10 cellular contexts compared by ENCODE assay signal in the genomic region with DNA sequence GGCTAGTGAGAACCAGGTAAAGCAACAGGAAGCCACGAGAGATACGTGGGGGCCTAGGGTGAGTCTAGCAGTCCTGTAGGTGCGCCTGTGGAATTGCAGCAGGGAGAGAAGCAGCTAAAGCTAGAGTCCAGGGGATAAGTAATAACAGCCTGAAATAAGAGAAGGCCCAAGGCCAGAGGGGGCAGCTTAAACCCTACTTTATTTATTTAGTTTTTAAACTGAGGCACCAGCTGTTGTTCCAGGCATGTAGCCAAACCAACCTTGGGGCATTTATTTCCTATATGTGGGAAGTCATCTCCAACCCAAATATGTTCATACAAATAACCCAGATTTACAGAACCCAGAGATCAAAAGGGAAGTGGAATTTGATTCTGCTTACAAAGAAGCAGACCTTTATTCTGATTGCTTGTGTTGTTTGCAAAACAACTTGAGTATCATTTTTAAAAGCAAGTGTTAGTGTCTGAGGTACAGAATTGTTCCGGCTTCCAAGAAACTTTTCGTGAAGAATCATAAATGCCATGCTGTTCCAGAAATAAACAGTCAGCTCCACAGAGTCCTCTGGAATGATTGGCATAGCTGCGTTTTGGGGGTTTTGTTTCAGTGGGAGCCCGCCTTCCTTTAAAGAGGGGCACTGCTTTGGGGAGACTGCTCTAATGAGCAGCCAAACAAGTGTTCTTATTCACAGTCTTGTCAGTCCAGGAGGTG.
DNase-seq lines count a peak whose midpoint lies in the region; ATAC-seq and TF ChIP-seq lines count a peak whose summit lies in the region.
"Had no signal": no experiment of that assay in that cellular context is flagged by ENCODE, and none has a peak within 500 bp of the region (broad histone marks: within the 10 kb centered on the region; RNA-seq: fewer than 3 reads in every experiment).

No MANE protein-coding gene starts in this region.

- H3K4me3 ChIP-seq in endodermal cell (ENCODE audit: low read length) (no peak overlapping the region), smooth muscle cell (no peak overlapping the region)
- H3K4me3 ChIP-seq: body of pancreas had no signal

- H3K4me1 Mint-ChIP-seq in endodermal cell = no peaks in the 10 kb centered on the region

- ATAC-seq in GM19455 (IDR thresholded peaks at IDR 0.05; ENCODE audit: unreplicated experiment) (no peak), GM21723 (IDR thresholded peaks at IDR 0.05; ENCODE audit: unreplicated experiment) (no peak)
- ATAC-seq: body of pancreas had no signal

- no peaks in the 10 kb centered on the region for H3K4me1 ChIP-seq in endodermal cell (ENCODE audit: control insufficient read depth, insufficient read depth, low read length)
- H3K4me1 ChIP-seq in smooth muscle cell (ENCODE audit: low read depth) = peaks cover 3% of the 10 kb centered on the region
- H3K4me1 ChIP-seq: body of pancreas had no signal

- peaks cover 18% of the 10 kb centered on the region for H3K36me3 Mint-ChIP-seq in endodermal cell (ENCODE audit: low read depth)

- H3K27me3 ChIP-seq in endodermal cell (ENCODE audit: control insufficient read depth, insufficient read depth, low read length, poor library complexity, severe bottlenecking) (no peaks in the 10 kb centered on the region), smooth muscle cell (ENCODE audit: low read depth) (no peaks in the 10 kb centered on the region)
- H3K27me3 ChIP-seq: body of pancreas had no signal

- H3F3A ChIP-seq in smooth muscle cell (ENCODE audit: low read depth) = peaks cover 10% of the 10 kb centered on the region

- no peaks in the 10 kb centered on the region for H3K27me3 Mint-ChIP-seq in endodermal cell (ENCODE audit: insufficient read depth)

- H3K9me3 Mint-ChIP-seq in endodermal cell = no peaks in the 10 kb centered on the region

- no peaks in the 10 kb centered on the region for H3K36me3 ChIP-seq in endodermal cell (ENCODE audit: control insufficient read depth, insufficient read depth, low read length)
- H3K36me3 ChIP-seq in smooth muscle cell (ENCODE audit: low read depth) = no peaks in the 10 kb centered on the region

- TF ChIP-seq CTCF in endodermal cell (conservative IDR thresholded peaks at IDR 0.05) = peak; percentile 61
- TF ChIP-seq CTCF in smooth muscle cell (IDR thresholded peaks at IDR 0.05; ENCODE audit: borderline replicate concordance, insufficient read depth, poor library complexity, severe bottlenecking) = no peak

- H3K27ac Mint-ChIP-seq in endodermal cell = no peak overlapping the region

- H3K9me3 ChIP-seq in endodermal cell (ENCODE audit: control insufficient read depth, low read length) = no peaks in the 10 kb centered on the region
- no peaks in the 10 kb centered on the region for H3K9me3 ChIP-seq in smooth muscle cell (replicated peaks; ENCODE audit: low read depth)
- H3K9me3 ChIP-seq: body of pancreas had no signal

- 90 to 91% methylated on average over 7 of the region's 7 CpGs for WGBS in endodermal cell (ENCODE audit: insufficient coverage in 1 of 2, insufficient read length in 1 of 2), 2 experiments
- 72% methylated on average over 7 of the region's 7 CpGs for whole genome bisulfite sequencing in smooth muscle cell (ENCODE audit: low lambda C conversion rate)

- H4K20me1 ChIP-seq in smooth muscle cell (ENCODE audit: low read depth) = no peaks in the 10 kb centered on the region

- H3K27ac ChIP-seq in endodermal cell (ENCODE audit: low read depth, low read length) (peak overlapping the region; percentile 8), smooth muscle cell (ENCODE audit: low read depth) (peak overlapping the region; percentile 76)
- H3K27ac ChIP-seq: body of pancreas had no signal

- no peak overlapping the region for H3K9ac ChIP-seq in endodermal cell (ENCODE audit: extremely low read depth, low read length, poor library complexity, severe bottlenecking)
- no peak overlapping the region for H3K9ac ChIP-seq in smooth muscle cell (ENCODE audit: low read depth)

- H3K79me2 ChIP-seq in smooth muscle cell (ENCODE audit: low read depth) = no peaks in the 10 kb centered on the region

- H3K4me3 Mint-ChIP-seq in endodermal cell = no peak overlapping the region

- H3K4me2 ChIP-seq in smooth muscle cell = peak overlapping the region; percentile 67

- H2AFZ ChIP-seq in smooth muscle cell (ENCODE audit: low read depth) = no peak overlapping the region

- DNase-seq in NCI-H2171 treated with DMSO at 0.1 percent for 48 hours (lab: John Stamatoyannopoulos, UW) = peak; percentile 13
- DNase-seq in NCI-H2171 (lab: John Stamatoyannopoulos, UW) = no peak
- peak; percentile 98 for DNase-seq in NCI-H69 (lab: John Stamatoyannopoulos, UW)
- DNase-seq in endodermal cell = no peak
- no peak for DNase-seq in smooth muscle cell (lab: John Stamatoyannopoulos, UW; ENCODE audit: unreplicated experiment)
- no peak for DNase-seq in activated naive CD4-positive, alpha-beta T cell treated with anti-CD3 and anti-CD28 coated beads, Interleukin-2, amount 50 U/mL, for 16 hours
- DNase-seq: AML-193, body of pancreas had no signal

Comparison
In these comparisons a context has a peak if more than half of its experiments do, and no peak if none do; other contexts are left out.
1. DNase-seq: peak in NCI-H2171 treated with DMSO at 0.1 percent for 48 hours (single experiment) and NCI-H69 (single experiment); none in NCI-H2171 (single experiment), endodermal cell (single experiment), smooth muscle cell (single experiment) and activated naive CD4-positive, alpha-beta T cell treated with anti-CD3 and anti-CD28 coated beads, Interleukin-2, amount 50 U/mL, for 16 hours (single experiment).